In the genomic region with DNA sequence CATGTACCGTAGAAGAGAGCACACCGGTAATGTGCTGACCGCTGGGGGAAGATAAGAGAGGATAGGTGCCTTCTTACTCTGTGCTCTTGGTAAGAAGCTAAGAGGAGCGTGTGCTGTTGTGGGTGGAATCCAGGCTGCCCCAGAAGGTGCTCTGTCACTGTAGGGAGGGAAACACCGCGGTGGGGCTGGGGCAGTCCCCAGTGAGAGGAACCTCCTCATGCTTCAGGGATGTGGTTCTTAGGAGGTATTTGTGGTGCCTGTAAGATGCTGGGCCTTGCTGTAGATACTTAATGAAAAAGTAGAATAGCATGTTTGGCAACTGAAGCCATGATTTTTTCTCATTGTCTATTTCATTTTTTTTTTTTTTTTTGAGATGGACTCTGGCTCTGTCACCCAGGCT, we compare ENCODE assay signal across 9 cellular contexts. TPM values are rescaled to one million over a fixed set of nuclear protein-coding genes. Genes with fewer than 3 reads are reported as not detected.
DNase-seq lines count a peak whose midpoint lies in the region; ATAC-seq, FAIRE-seq and TF ChIP-seq lines count a peak whose summit lies in the region.
"Had no signal": no experiment of that assay in that cellular context is flagged by ENCODE, and none has a peak within 500 bp of the region (broad histone marks: within the 10 kb centered on the region; RNA-seq: fewer than 3 reads in every experiment).

No MANE protein-coding gene starts in this region.

- no peak for FAIRE-seq in HTR-8/SVneo (lab: Jason Lieb, UNC)

- H3K36me3 ChIP-seq in trophoblast cell (ENCODE audit: control insufficient read depth in 1 of 2, insufficient read depth in 2 of 2, low read length in 2 of 2) (peaks cover 0 to 2% of the 10 kb centered on the region in 2 experiments), MM.1S (replicated peaks; ENCODE audit: insufficient read depth, low read length) (no peaks in the 10 kb centered on the region)
- H3K36me3 ChIP-seq: thoracic aorta had no signal

- H4K91ac ChIP-seq in trophoblast cell (ENCODE audit: low read depth, low read length), result no peak overlapping the region

- WGBS in trophoblast cell (ENCODE audit: extremely low coverage, insufficient coverage, insufficient read length), result no CpG with 5 or more reads among the region's 6 CpGs

- no peak overlapping the region for H4K12ac ChIP-seq in trophoblast cell (ENCODE audit: low read depth, low read length)

- no peaks in the 10 kb centered on the region for H3K27me3 ChIP-seq in trophoblast cell (ENCODE audit: insufficient read depth, low read length)
- no peaks in the 10 kb centered on the region for H3K27me3 ChIP-seq in MM.1S (replicated peaks; ENCODE audit: insufficient read depth, low read length)

- H3K27ac ChIP-seq in trophoblast cell (ENCODE audit: low read depth, low read length) (no peak overlapping the region), MM.1S (ENCODE audit: low read length) (no peak overlapping the region)
- H3K27ac ChIP-seq: thoracic aorta, WERI-Rb-1 had no signal

- DNase-seq in trophoblast cell, result no peak
- DNase-seq in HTR-8/SVneo (ENCODE audit: insufficient read length, low spot score), result no peak
- no peak for DNase-seq in activated gamma-delta T cell treated with Interleukin-2 at 50 U/mL for 16 hours
- DNase-seq in MM.1S, result no peak
- DNase-seq: WERI-Rb-1 had no signal

- H4K20me1 ChIP-seq in MM.1S (ENCODE audit: insufficient read depth, low read length), result no peaks in the 10 kb centered on the region

- ATAC-seq in GM18870 (IDR thresholded peaks at IDR 0.05; ENCODE audit: unreplicated experiment) (peak; percentile 83), GM21515 (IDR thresholded peaks at IDR 0.05; ENCODE audit: unreplicated experiment) (peak; percentile 85), HG03432 (IDR thresholded peaks at IDR 0.05; ENCODE audit: unreplicated experiment) (peak; percentile 91)

- no peaks in the 10 kb centered on the region for H3K4me1 ChIP-seq in trophoblast cell (ENCODE audit: control insufficient read depth in 1 of 2, insufficient read depth in 2 of 2, low read length in 2 of 2)
- H3K4me1 ChIP-seq in MM.1S (ENCODE audit: low read length), result no peaks in the 10 kb centered on the region

- H2BK5ac ChIP-seq in trophoblast cell (ENCODE audit: low read depth, low read length, poor library complexity), result no peak overlapping the region

- H2AK5ac ChIP-seq in trophoblast cell (ENCODE audit: low read length), result no peak overlapping the region

- no peaks in the 10 kb centered on the region for H3K9me3 ChIP-seq in trophoblast cell (ENCODE audit: insufficient read depth, low read depth, low read length)
- no peaks in the 10 kb centered on the region for H3K9me3 ChIP-seq in MM.1S (replicated peaks; ENCODE audit: insufficient read depth, low read length)
- H3K9me3 ChIP-seq: thoracic aorta had no signal

- H3K4ac ChIP-seq in trophoblast cell (ENCODE audit: low read depth, low read length), result no peak overlapping the region

- H4K8ac ChIP-seq in trophoblast cell (ENCODE audit: low read depth, low read length), result no peak overlapping the region

- no peaks in the 10 kb centered on the region for H3F3A ChIP-seq in MM.1S (ENCODE audit: insufficient read depth, low read length)

- no peak overlapping the region for H2BK120ac ChIP-seq in trophoblast cell (ENCODE audit: insufficient read depth, low read length, poor library complexity)

- no peak overlapping the region for H2BK12ac ChIP-seq in trophoblast cell (ENCODE audit: low read length)

- H3K9ac ChIP-seq in trophoblast cell (ENCODE audit: low read length) (peak overlapping the region; percentile 50), MM.1S (ENCODE audit: low read length) (no peak overlapping the region)

- no peak overlapping the region for H3K4me2 ChIP-seq in trophoblast cell (ENCODE audit: low read length)
- no peak overlapping the region for H3K4me2 ChIP-seq in MM.1S (ENCODE audit: low read depth, low read length)

- H3K79me1 ChIP-seq in trophoblast cell (ENCODE audit: low read length), result no peaks in the 10 kb centered on the region

- H2AFZ ChIP-seq in trophoblast cell (ENCODE audit: insufficient read depth, low read length, poor library complexity) (no peak overlapping the region), MM.1S (ENCODE audit: low read length) (no peak overlapping the region)

- H3K23ac ChIP-seq in trophoblast cell (ENCODE audit: low read length), result no peak overlapping the region

- H3K4me3 ChIP-seq in trophoblast cell (ENCODE audit: low read depth, low read length), result no peak overlapping the region
- H3K4me3 ChIP-seq in MM.1S (ENCODE audit: low read length), result no peak overlapping the region
- H3K4me3 ChIP-seq: thoracic aorta had no signal

- no peak overlapping the region for H3K14ac ChIP-seq in trophoblast cell (ENCODE audit: low read length)

- H3K79me2 ChIP-seq in trophoblast cell (ENCODE audit: control insufficient read depth, insufficient read depth, low read length, poor library complexity) (no peaks in the 10 kb centered on the region), MM.1S (ENCODE audit: low read length) (no peaks in the 10 kb centered on the region)

- TF ChIP-seq CTCF in MM.1S (IDR thresholded peaks at IDR 0.05; ENCODE audit: low read length), result no peak

- no peak overlapping the region for H3K18ac ChIP-seq in trophoblast cell (ENCODE audit: low read length)

- no peaks in the 10 kb centered on the region for H3K9me2 ChIP-seq in MM.1S (replicated peaks; ENCODE audit: insufficient read depth, low read length)

RNA-seq across cellular contexts. Expression of gene COLEC11, which starts 1.1 kb away (rescaled TPM):
- polyA plus RNA-seq in trophoblast cell (2013), result 0.19 and 0.29 TPM in 2 replicates

RNA-seq across cellular contexts. Expression of gene RPS7, which starts 20.9 kb away (rescaled TPM):
- polyA plus RNA-seq in trophoblast cell (2013), result 2,783 and 2,826 TPM in 2 replicates

RNA-seq across cellular contexts. Expression of gene RNASEH1, which starts 37.9 kb away (rescaled TPM):
- polyA plus RNA-seq in trophoblast cell (2013), result 17.5 and 18.4 TPM in 2 replicates
